ENCODE assay signal across 1 cellular context in genomic region chr12:121578230-121579189, GRCh38.
A peak's percentile ranks its signal among the peaks of the same experiment; 100 is the strongest.
TF ChIP-seq lines count a peak whose summit lies in the region.

No MANE protein-coding gene starts in this region.

TF ChIP-seq in IMR-90, 13 proteins besides CTCF, POLR2A, EP300 and RAD21:
- TF ChIP-seq MAZ (IDR thresholded peaks at IDR 0.05; ENCODE audit: borderline replicate concordance, low read depth, low read length) (peak; percentile 46; the same call in 1 of the 2 replicates), BHLHE40 (IDR thresholded peaks at IDR 0.05; ENCODE audit: low read depth, low read length) (no peak), MAFK (IDR thresholded peaks at IDR 0.05; ENCODE audit: low read depth, low read length) (no peak), MXI1 (IDR thresholded peaks at IDR 0.05; ENCODE audit: borderline replicate concordance, low read depth, low read length) (peak; percentile 99), CHD1 (IDR thresholded peaks at IDR 0.05; ENCODE audit: low read depth, low read length) (no peak), RCOR1 (IDR thresholded peaks at IDR 0.05; ENCODE audit: insufficient replicate concordance, low read length) (no peak), RFX5 (IDR thresholded peaks at IDR 0.05; ENCODE audit: low read depth, low read length) (no peak), CEBPB (IDR thresholded peaks at IDR 0.05; ENCODE audit: low read depth, low read length) (no peak), NFE2L2 (IDR thresholded peaks at IDR 0.05; ENCODE audit: low read depth, low read length) (no peak), SMC3 (IDR thresholded peaks at IDR 0.05; ENCODE audit: low read depth, low read length) (no peak), FOS (IDR thresholded peaks at IDR 0.05; ENCODE audit: low read depth, low read length) (no peak)
- TF ChIP-seq, protein P1, sequence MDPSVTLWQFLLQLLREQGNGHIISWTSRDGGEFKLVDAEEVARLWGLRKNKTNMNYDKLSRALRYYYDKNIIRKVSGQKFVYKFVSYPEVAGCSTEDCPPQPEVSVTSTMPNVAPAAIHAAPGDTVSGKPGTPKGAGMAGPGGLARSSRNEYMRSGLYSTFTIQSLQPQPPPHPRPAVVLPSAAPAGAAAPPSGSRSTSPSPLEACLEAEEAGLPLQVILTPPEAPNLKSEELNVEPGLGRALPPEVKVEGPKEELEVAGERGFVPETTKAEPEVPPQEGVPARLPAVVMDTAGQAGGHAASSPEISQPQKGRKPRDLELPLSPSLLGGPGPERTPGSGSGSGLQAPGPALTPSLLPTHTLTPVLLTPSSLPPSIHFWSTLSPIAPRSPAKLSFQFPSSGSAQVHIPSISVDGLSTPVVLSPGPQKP (IDR thresholded peaks at IDR 0.05; ENCODE audit: borderline replicate concordance, low read depth, low read length) = no peak
- TF ChIP-seq, protein P2, sequence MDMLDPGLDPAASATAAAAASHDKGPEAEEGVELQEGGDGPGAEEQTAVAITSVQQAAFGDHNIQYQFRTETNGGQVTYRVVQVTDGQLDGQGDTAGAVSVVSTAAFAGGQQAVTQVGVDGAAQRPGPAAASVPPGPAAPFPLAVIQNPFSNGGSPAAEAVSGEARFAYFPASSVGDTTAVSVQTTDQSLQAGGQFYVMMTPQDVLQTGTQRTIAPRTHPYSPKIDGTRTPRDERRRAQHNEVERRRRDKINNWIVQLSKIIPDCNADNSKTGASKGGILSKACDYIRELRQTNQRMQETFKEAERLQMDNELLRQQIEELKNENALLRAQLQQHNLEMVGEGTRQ (IDR thresholded peaks at IDR 0.05; ENCODE audit: low read depth, low read length) = no peak
